Comparison of ENCODE assay signal across 1 cellular context in genomic region chr5:164504141-164504772, GRCh38.
TF ChIP-seq lines count a peak whose summit lies in the region.

No MANE protein-coding gene starts in this region.

TF ChIP-seq in GM23338, 12 proteins besides CTCF, POLR2A, EP300 and RAD21 (continued from another document):
- TF ChIP-seq ZNF462 (CRISPR knock-in tag; IDR thresholded peaks at IDR 0.05) (no peak), ETS1 (IDR thresholded peaks at IDR 0.05) (no peak)
